ENCODE assay signal across 8 cellular contexts in the genomic region with DNA sequence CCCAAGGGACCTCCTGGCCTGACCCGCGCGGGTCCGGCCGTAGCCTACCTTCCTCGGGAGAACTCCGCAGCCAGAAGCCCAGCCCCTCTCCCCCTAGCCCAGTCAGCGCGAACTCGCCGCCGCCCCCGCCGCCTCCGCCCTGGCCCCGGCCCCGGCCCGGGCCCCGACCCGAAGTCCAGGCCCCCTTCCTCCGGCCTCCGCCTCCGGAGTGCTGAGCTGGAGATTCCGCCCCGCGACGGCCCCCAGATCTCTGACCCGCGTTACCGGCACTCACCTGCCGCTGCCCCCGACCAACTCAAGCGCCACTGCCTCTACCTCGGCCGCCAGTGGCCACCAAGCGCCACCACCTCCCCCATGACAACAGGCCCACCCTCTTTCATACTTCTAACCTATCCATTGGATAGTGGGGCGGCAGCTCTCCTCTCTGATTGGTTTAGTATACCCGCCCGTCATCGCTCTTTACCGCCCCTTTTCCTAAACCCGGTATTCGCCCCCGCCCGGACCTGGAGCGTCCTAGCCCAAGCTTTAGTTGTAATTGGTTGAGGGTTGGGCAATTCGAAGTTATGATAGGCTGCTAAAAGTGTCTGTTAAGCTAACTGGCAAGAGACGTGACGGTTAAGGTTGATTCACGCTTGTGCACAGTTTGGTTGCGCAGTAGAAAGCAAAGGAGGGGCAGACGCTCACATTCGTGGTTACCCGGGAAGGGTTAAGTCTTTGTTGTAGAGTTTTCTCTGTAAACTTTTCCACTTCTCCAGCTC. TPM values are rescaled to one million over a fixed set of nuclear protein-coding genes. Genes with fewer than 3 reads are reported as not detected.
DNase-seq lines count a peak whose midpoint lies in the region; ATAC-seq and TF ChIP-seq lines count a peak whose summit lies in the region.

A gene (minus strand): TSS at position 328 of the 758 bp plus-strand sequence. CDS start 102,795 bp downstream, outside the sequence.

- POLR2A ChIA-PET in CD8-positive, alpha-beta memory T cell (lab: Charles Lee) = interaction anchor here (0.9 to 2.1 kb wide), 3 partner anchors 32 to 134 kb away, joined by 3 to 22 read pairs (median 3); a partner anchor contains a TSS

- no peaks in the 10 kb centered on the region for H3K36me3 ChIP-seq in CD8-positive, alpha-beta memory T cell (ENCODE audit: insufficient read depth, low read length)
- H3K36me3 ChIP-seq in lower lobe of right lung = no peaks in the 10 kb centered on the region

- no peaks in the 10 kb centered on the region for H3K9me3 ChIP-seq in CD8-positive, alpha-beta memory T cell (ENCODE audit: low read length)
- H3K9me3 ChIP-seq in lower lobe of right lung = no peaks in the 10 kb centered on the region

- DNase-seq in CD8-positive, alpha-beta memory T cell = peak; percentile 92 to 98 (median 98)
- DNase-seq in HS-27A (ENCODE audit: low read depth) (peak; percentile 98), NK-92 (lab: John Stamatoyannopoulos, UW; ENCODE audit: unreplicated experiment) (peak; percentile 75), lower lobe of right lung (peak; percentile 95)
- peak; percentile 87 to 92 for DNase-seq in activated CD8-positive, alpha-beta memory T cell treated with anti-CD3 and anti-CD28 coated beads for 1 hour (ENCODE audit: extremely low read depth in 1 of 2, low read depth in 1 of 2)
- DNase-seq in effector CD4-positive, alpha-beta T cell = peak; percentile 93
- DNase-seq in stimulated activated CD4-positive, alpha-beta T cell treated with anti-CD3 and anti-CD28 coated beads, TNF-alpha, amount 100 ng/mL, for 24 hours (ENCODE audit: low read depth in 3 of 3) = peak; percentile 92 to 97 (median 95)

- H3K4me3 Mint-ChIP-seq in CD8-positive, alpha-beta memory T cell = peak within 1 kb of the TSS; percentile 89 to 100 (median 97)

- H3K27me3 Mint-ChIP-seq in CD8-positive, alpha-beta memory T cell = no peaks in the 10 kb centered on the region

- peak within 1 kb of the TSS; percentile 72 to 99 (median 96) for H3K27ac Mint-ChIP-seq in CD8-positive, alpha-beta memory T cell

- peak within 1 kb of the TSS; percentile 72 for H3K4me3 ChIP-seq in CD8-positive, alpha-beta memory T cell (ENCODE audit: low read length)
- H3K4me3 ChIP-seq in lower lobe of right lung = peak within 1 kb of the TSS; percentile 87

- TF ChIP-seq CTCF in lower lobe of right lung (IDR thresholded peaks at IDR 0.05) = no peak

- intact Hi-C loops in lower lobe of right lung (cut with DNase I) = no loop called here

- no peaks in the 10 kb centered on the region for H3K9me3 Mint-ChIP-seq in CD8-positive, alpha-beta memory T cell

- peaks cover 26% of the 10 kb centered on the region for H3K4me1 ChIP-seq in CD8-positive, alpha-beta memory T cell (ENCODE audit: insufficient read depth, low read length)
- peaks cover 75% of the 10 kb centered on the region for H3K4me1 ChIP-seq in lower lobe of right lung

- H3K4me1 Mint-ChIP-seq in CD8-positive, alpha-beta memory T cell = peaks cover 35 to 51% (median 47%) of the 10 kb centered on the region in 3 donors

- H3K27ac ChIP-seq in CD8-positive, alpha-beta memory T cell (ENCODE audit: low read depth, low read length) = peak within 1 kb of the TSS; percentile 71
- peak within 1 kb of the TSS; percentile 91 for H3K27ac ChIP-seq in lower lobe of right lung

- ATAC-seq in GM19467 (IDR thresholded peaks at IDR 0.05; ENCODE audit: unreplicated experiment) = peak; percentile 90
- ATAC-seq in lower lobe of right lung = peak; percentile 96 to 98

- H3K36me3 Mint-ChIP-seq in CD8-positive, alpha-beta memory T cell = peaks cover 0 to 5% (median 0%) of the 10 kb centered on the region in 3 donors

- H3K27me3 ChIP-seq in CD8-positive, alpha-beta memory T cell (ENCODE audit: insufficient read depth, low read length, poor library complexity, severe bottlenecking) = no peaks in the 10 kb centered on the region
- no peaks in the 10 kb centered on the region for H3K27me3 ChIP-seq in lower lobe of right lung (ENCODE audit: low read depth)

- CTCF ChIA-PET in CD8-positive, alpha-beta memory T cell (lab: Charles Lee) = interaction anchor here (0.8 to 2.0 kb wide), 7 partner anchors 11 to 175 kb away, joined by 3 to 12 read pairs (median 4); a partner anchor contains a TSS

RNA-seq across cellular contexts. Expression of the gene that starts here (rescaled TPM):
- total RNA-seq in CD8-positive, alpha-beta memory T cell = 10 to 100 TPM; 36.5 to 38.5 TPM
- 39.0 TPM for polyA plus RNA-seq in CD8-positive, alpha-beta memory T cell
- total RNA-seq in lower lobe of right lung = 126 TPM

Comparison
In these comparisons a context has a peak if more than half of its experiments do, and no peak if none do; other contexts are left out.
1. Peak in every context shown above with its lines: DNase-seq, ATAC-seq, H3K4me3 ChIP-seq and H3K27ac ChIP-seq.